Comparison of ENCODE assay signal across 2 cellular contexts in the genomic region with DNA sequence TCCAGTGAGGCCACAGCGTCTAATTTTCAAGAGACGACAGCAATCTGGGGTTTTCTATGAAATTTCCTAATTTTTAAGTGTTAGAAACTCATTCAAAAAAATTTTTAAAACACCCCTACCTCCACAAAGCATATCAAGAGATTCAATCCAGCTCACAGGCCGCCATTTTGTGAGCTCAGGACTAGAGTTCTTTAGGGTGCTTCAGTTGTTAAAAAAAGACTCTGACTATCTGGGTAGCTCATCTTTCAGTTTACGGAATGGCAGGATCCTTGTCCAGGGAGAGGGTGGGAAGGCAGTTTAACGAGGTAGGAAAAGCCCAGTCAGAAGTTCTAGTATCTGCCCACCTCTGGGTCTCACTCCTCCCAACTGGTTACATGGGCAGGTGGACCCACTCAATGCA.
TF ChIP-seq lines count a peak whose summit lies in the region.

No MANE protein-coding gene starts in this region.

TF ChIP-seq in K562, 482 proteins besides CTCF, POLR2A, EP300 and RAD21:
- TF ChIP-seq CBX1 (IDR thresholded peaks at IDR 0.05; ENCODE audit: low read depth) (no peak), DMBX1 (CRISPR knock-in tag; IDR thresholded peaks at IDR 0.05; ENCODE audit: borderline replicate concordance) (0 out of 2 replicates have a peak, but pooled peaks have one; percentile 26), YY1 (IDR thresholded peaks at IDR 0.05; ENCODE audit: borderline replicate concordance in 1 of 3, control insufficient read depth in 1 of 3, extremely low read depth in 1 of 3, insufficient read depth in 3 of 3, insufficient read length in 1 of 3, insufficient replicate concordance in 2 of 3, low read depth in 1 of 3, low read length in 2 of 3) (peak in 1 of 3 experiments; percentile 77)

TF ChIP-seq in GM12891, 5 proteins besides CTCF, POLR2A, EP300 and RAD21:
- TF ChIP-seq POLR2AphosphoS5 (IDR thresholded peaks at IDR 0.05; ENCODE audit: low read depth, low read length) = no peak
- TF ChIP-seq SPI1 (IDR thresholded peaks at IDR 0.05; ENCODE audit: low read depth, low read length) = no peak
- no peak for TF ChIP-seq TAF1 (IDR thresholded peaks at IDR 0.05; ENCODE audit: low read depth, low read length)
- TF ChIP-seq PAX5 (IDR thresholded peaks at IDR 0.05; ENCODE audit: insufficient read depth, low read length, severe bottlenecking) = no peak
- TF ChIP-seq POU2F2 (IDR thresholded peaks at IDR 0.05; ENCODE audit: low read depth, low read length) = no peak
